1 cellular context compared by ENCODE assay signal in the genomic region with DNA sequence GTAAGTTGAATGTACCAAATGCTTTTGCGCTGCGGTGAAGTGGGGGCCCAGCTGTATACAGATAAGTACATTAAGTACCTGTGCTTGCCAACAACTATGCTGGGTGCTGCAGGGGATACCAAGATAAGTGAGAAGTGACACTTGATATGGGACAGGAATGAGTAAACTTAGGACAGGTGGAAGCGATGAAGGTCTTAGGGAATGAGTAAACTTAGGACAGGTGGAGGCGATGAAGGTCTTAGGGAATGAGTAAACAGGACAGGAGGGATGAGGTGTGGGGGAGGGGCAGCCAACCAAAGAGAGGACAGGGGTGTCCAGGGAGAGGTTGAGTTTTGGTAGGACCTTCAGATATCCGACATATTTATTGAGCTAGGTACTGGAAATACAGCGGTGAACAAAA.
TF ChIP-seq lines count a peak whose summit lies in the region.

No MANE protein-coding gene starts in this region.

TF ChIP-seq in K562, 482 proteins besides CTCF, POLR2A, EP300 and RAD21 (continued from another document and continues in another):
- peak; percentile 56 for TF ChIP-seq DPF2 (IDR thresholded peaks at IDR 0.05)
- TF ChIP-seq, protein P1, sequence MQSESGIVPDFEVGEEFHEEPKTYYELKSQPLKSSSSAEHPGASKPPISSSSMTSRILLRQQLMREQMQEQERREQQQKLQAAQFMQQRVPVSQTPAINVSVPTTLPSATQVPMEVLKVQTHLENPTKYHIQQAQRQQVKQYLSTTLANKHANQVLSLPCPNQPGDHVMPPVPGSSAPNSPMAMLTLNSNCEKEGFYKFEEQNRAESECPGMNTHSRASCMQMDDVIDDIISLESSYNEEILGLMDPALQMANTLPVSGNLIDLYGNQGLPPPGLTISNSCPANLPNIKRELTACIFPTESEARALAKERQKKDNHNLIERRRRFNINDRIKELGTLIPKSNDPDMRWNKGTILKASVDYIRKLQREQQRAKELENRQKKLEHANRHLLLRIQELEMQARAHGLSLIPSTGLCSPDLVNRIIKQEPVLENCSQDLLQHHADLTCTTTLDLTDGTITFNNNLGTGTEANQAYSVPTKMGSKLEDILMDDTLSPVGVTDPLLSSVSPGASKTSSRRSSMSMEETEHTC (IDR thresholded peaks at IDR 0.05) = no peak
- TF ChIP-seq ZNF707 (CRISPR knock-in tag; conservative IDR thresholded peaks at IDR 0.05) = no peak
- no peak for TF ChIP-seq MED1 (CRISPR knock-in tag; IDR thresholded peaks at IDR 0.05; ENCODE audit: borderline replicate concordance)
- no peak for TF ChIP-seq ZNF347 (CRISPR knock-in tag; IDR thresholded peaks at IDR 0.05; ENCODE audit: low read depth)
- TF ChIP-seq, protein P2, sequence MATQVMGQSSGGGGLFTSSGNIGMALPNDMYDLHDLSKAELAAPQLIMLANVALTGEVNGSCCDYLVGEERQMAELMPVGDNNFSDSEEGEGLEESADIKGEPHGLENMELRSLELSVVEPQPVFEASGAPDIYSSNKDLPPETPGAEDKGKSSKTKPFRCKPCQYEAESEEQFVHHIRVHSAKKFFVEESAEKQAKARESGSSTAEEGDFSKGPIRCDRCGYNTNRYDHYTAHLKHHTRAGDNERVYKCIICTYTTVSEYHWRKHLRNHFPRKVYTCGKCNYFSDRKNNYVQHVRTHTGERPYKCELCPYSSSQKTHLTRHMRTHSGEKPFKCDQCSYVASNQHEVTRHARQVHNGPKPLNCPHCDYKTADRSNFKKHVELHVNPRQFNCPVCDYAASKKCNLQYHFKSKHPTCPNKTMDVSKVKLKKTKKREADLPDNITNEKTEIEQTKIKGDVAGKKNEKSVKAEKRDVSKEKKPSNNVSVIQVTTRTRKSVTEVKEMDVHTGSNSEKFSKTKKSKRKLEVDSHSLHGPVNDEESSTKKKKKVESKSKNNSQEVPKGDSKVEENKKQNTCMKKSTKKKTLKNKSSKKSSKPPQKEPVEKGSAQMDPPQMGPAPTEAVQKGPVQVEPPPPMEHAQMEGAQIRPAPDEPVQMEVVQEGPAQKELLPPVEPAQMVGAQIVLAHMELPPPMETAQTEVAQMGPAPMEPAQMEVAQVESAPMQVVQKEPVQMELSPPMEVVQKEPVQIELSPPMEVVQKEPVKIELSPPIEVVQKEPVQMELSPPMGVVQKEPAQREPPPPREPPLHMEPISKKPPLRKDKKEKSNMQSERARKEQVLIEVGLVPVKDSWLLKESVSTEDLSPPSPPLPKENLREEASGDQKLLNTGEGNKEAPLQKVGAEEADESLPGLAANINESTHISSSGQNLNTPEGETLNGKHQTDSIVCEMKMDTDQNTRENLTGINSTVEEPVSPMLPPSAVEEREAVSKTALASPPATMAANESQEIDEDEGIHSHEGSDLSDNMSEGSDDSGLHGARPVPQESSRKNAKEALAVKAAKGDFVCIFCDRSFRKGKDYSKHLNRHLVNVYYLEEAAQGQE (CRISPR knock-in tag; IDR thresholded peaks at IDR 0.05; ENCODE audit: low read depth) = no peak
- TF ChIP-seq ZNF232 (CRISPR knock-in tag; IDR thresholded peaks at IDR 0.05) = no peak
- TF ChIP-seq ZNF24 (IDR thresholded peaks at IDR 0.05) = no peak
- no peak for TF ChIP-seq GTF2B (IDR thresholded peaks at IDR 0.05; ENCODE audit: extremely low read depth, insufficient read length)
- TF ChIP-seq ZNF143 (CRISPR knock-in tag; IDR thresholded peaks at IDR 0.05) = no peak
- TF ChIP-seq ZNF79 (CRISPR knock-in tag; IDR thresholded peaks at IDR 0.05; ENCODE audit: low read depth) = no peak
- TF ChIP-seq PCBP1 (IDR thresholded peaks at IDR 0.05; ENCODE audit: low read depth, low read length, poor library complexity, severe bottlenecking) = no peak
- 0 out of 2 replicates have a peak, but pooled peaks have one; percentile 42 for TF ChIP-seq ETS1 (conservative IDR thresholded peaks at IDR 0.05; ENCODE audit: control insufficient read depth, low read depth, low read length)
- TF ChIP-seq ZNF398 (CRISPR knock-in tag; IDR thresholded peaks at IDR 0.05) = no peak
- peak; percentile 61; the same call in 1 of the 2 replicates for TF ChIP-seq THRAP3 (IDR thresholded peaks at IDR 0.05; ENCODE audit: borderline replicate concordance)
- TF ChIP-seq, protein P3, sequence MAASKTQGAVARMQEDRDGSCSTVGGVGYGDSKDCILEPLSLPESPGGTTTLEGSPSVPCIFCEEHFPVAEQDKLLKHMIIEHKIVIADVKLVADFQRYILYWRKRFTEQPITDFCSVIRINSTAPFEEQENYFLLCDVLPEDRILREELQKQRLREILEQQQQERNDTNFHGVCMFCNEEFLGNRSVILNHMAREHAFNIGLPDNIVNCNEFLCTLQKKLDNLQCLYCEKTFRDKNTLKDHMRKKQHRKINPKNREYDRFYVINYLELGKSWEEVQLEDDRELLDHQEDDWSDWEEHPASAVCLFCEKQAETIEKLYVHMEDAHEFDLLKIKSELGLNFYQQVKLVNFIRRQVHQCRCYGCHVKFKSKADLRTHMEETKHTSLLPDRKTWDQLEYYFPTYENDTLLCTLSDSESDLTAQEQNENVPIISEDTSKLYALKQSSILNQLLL (CRISPR knock-in tag; IDR thresholded peaks at IDR 0.05; ENCODE audit: borderline replicate concordance) = no peak
- TF ChIP-seq SETDB1 (IDR thresholded peaks at IDR 0.05; ENCODE audit: low read length) = no peak
- TF ChIP-seq NBN (IDR thresholded peaks at IDR 0.05; ENCODE audit: low read depth) = no peak
- no peak for TF ChIP-seq POLR3A (IDR thresholded peaks at IDR 0.05; ENCODE audit: borderline replicate concordance, extremely low read depth, insufficient read depth, insufficient read length)
- no peak for TF ChIP-seq FOSL1 (tag; conservative IDR thresholded peaks at IDR 0.05)
- no peak for TF ChIP-seq CCAR2 (IDR thresholded peaks at IDR 0.05; ENCODE audit: low read depth, low read length)
- peak; percentile 46; the same call in 1 of the 2 replicates for TF ChIP-seq ELF4 (CRISPR knock-in tag; IDR thresholded peaks at IDR 0.05)
- TF ChIP-seq NUFIP1 (IDR thresholded peaks at IDR 0.05; ENCODE audit: partially characterized antibody) = no peak
- TF ChIP-seq SUPT5H (IDR thresholded peaks at IDR 0.05) = peak; percentile 61
- no peak for TF ChIP-seq GABPA (tag; conservative IDR thresholded peaks at IDR 0.05; ENCODE audit: low read depth)
- TF ChIP-seq RCOR1 (IDR thresholded peaks at IDR 0.05; ENCODE audit: borderline replicate concordance in 1 of 2, low read depth in 2 of 2, low read length in 2 of 2) = no peak
- peak; percentile 31; the same call in 1 of the 2 replicates for TF ChIP-seq TCF3 (CRISPR knock-in tag; IDR thresholded peaks at IDR 0.05)
- no peak for TF ChIP-seq ZBED1 (IDR thresholded peaks at IDR 0.05)
- TF ChIP-seq MEIS2 (IDR thresholded peaks at IDR 0.05; ENCODE audit: partially characterized antibody) = no peak
- no peak for TF ChIP-seq CBFB (CRISPR knock-in tag; IDR thresholded peaks at IDR 0.05)
- TF ChIP-seq EWSR1 (IDR thresholded peaks at IDR 0.05; ENCODE audit: borderline replicate concordance, low read depth, partially characterized antibody) = no peak
- TF ChIP-seq ATF4 (CRISPR knock-in tag; IDR thresholded peaks at IDR 0.05) = no peak
- no peak for TF ChIP-seq ZNF175 (CRISPR knock-in tag; IDR thresholded peaks at IDR 0.05; ENCODE audit: low read depth)
- TF ChIP-seq KDM2B (CRISPR knock-in tag; IDR thresholded peaks at IDR 0.05) = no peak
- no peak for TF ChIP-seq PHF8 (IDR thresholded peaks at IDR 0.05; ENCODE audit: borderline replicate concordance, low read length)
- TF ChIP-seq ZNF311 (CRISPR knock-in tag; IDR thresholded peaks at IDR 0.05) = no peak
- no peak for TF ChIP-seq ARID3A (IDR thresholded peaks at IDR 0.05; ENCODE audit: borderline replicate concordance, low read depth, low read length)
- no peak for TF ChIP-seq NFIX (CRISPR knock-in tag; IDR thresholded peaks at IDR 0.05; ENCODE audit: low read depth)
- TF ChIP-seq TOE1 (IDR thresholded peaks at IDR 0.05; ENCODE audit: borderline replicate concordance) = no peak; the same call in 1 of the 2 replicates
- no peak for TF ChIP-seq TOE1 (CRISPR knock-in tag; IDR thresholded peaks at IDR 0.05; ENCODE audit: borderline replicate concordance, low read depth)
- no peak for TF ChIP-seq MNT (conservative IDR thresholded peaks at IDR 0.05)
- TF ChIP-seq RBM15 (IDR thresholded peaks at IDR 0.05; ENCODE audit: insufficient read depth, low read length) = no peak
- peak in 1 of 2 experiments; percentile 36; a peak in 1 of 4 replicates for TF ChIP-seq KDM1A (IDR thresholded peaks at IDR 0.05)
- no peak for TF ChIP-seq ETV6 (IDR thresholded peaks at IDR 0.05; ENCODE audit: borderline replicate concordance in 1 of 2, low read depth in 2 of 2, low read length in 1 of 2)
- no peak for TF ChIP-seq ETV6 (CRISPR knock-in tag; IDR thresholded peaks at IDR 0.05; ENCODE audit: borderline replicate concordance)
- TF ChIP-seq MXD1 (CRISPR knock-in tag; IDR thresholded peaks at IDR 0.05; ENCODE audit: borderline replicate concordance, poor library complexity, severe bottlenecking) = no peak
- no peak for TF ChIP-seq CTBP1 (IDR thresholded peaks at IDR 0.05; ENCODE audit: borderline replicate concordance)
- no peak for TF ChIP-seq ZC3H11A (IDR thresholded peaks at IDR 0.05; ENCODE audit: low read depth, low read length)
